Comparison of ENCODE assay signal across 19 cellular contexts in genomic region chr17:30415491-30415890, GRCh38.
"Had no signal": no experiment of that assay in that cellular context is flagged by ENCODE, and none has a peak within 500 bp of the region (broad histone marks: within the 10 kb centered on the region; RNA-seq: fewer than 3 reads in every experiment).

No MANE protein-coding gene starts in this region.

- H3K27ac ChIP-seq: cardiac muscle cell, gastrocnemius medialis, heart left ventricle, left lung, thoracic aorta, upper lobe of left lung had no signal

- H3K36me3 ChIP-seq: gastrocnemius medialis, thoracic aorta, upper lobe of left lung had no signal

- H3K4me3 ChIP-seq: cardiac muscle cell, gastrocnemius medialis, heart left ventricle, left lung, thoracic aorta, upper lobe of left lung had no signal

- H3K9me3 ChIP-seq: gastrocnemius medialis, heart left ventricle, left lung, thoracic aorta, upper lobe of left lung had no signal

- H3K4me1 ChIP-seq: gastrocnemius medialis, heart left ventricle, upper lobe of left lung had no signal

- H3K27me3 ChIP-seq: cardiac muscle cell, gastrocnemius medialis, heart left ventricle, left lung, upper lobe of left lung had no signal

- ATAC-seq: activated CD4-positive, CD25-positive, alpha-beta regulatory T cell treated with anti-CD3 and anti-CD28 coated beads, Interleukin-2, amount 50 U/mL, for 24 hours; activated T-cell treated with anti-CD3 and anti-CD28 coated beads, Interleukin-2, amount 50 U/mL, for 4 hours; effector memory CD8-positive, alpha-beta T cell; gastrocnemius medialis; heart left ventricle; left lung; stimulated activated naive B cell treated with anti-CD40 and anti-IgM and Interleukin-4, amounts not matched to agents 10 μg/mL and 1 μg/mL and 100 μg/mL, for 72 hours had no signal

- DNase-seq: activated CD4-positive, alpha-beta T cell treated with anti-CD3 and anti-CD28 coated beads, Interleukin-2, amount 10 ng/mL, durations not matched to agents 7 days and 5 days; activated CD8-positive, alpha-beta memory T cell treated with anti-CD3 and anti-CD28 coated beads, Interleukin-2, amount 50 U/mL, for 4 hours; activated effector memory CD4-positive, alpha-beta T cell treated with Interleukin-2 at 50 U/mL for 16 hours; activated naive CD4-positive, alpha-beta T cell treated with anti-CD3 and anti-CD28 coated beads, Interleukin-2, amount 10 ng/mL, durations not matched to agents 7 days and 5 days; activated T-cell treated with anti-CD3 and anti-CD28 coated beads, Interleukin-2, amount 50 U/mL, for 4 hours; effector memory CD8-positive, alpha-beta T cell; gastrocnemius medialis; heart left ventricle; left lung; midbrain; nephron progenitor cell; nucleus accumbens; posterior cingulate gyrus; retina; stimulated activated naive B cell treated with anti-CD40 and anti-IgM and Interleukin-4, amounts not matched to agents 10 μg/mL and 1 μg/mL and 100 μg/mL, for 72 hours; upper lobe of left lung had no signal
